ENCODE assay signal across 2 cellular contexts in the genomic region with DNA sequence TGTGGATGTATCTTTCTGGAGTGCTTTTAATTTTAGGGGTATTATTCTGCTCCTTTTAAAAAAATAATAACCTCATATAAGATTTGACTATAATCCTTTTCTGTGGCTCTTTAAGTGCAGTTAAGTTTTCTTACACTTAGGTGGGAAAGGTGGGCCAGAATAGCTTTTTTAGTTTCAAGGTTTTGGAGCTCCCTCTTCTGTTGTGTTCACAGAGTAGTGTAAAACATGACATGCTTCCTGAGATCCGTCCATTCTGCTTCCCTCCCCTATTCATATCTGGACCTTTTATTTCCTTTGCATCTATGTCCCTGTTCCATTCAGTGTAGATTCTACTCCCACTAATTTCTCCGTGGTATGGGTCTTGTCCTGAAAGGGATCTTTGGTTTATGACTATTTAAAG.
A peak's percentile ranks its signal among the peaks of the same experiment; 100 is the strongest.
TF ChIP-seq lines count a peak whose summit lies in the region.

No MANE protein-coding gene starts in this region.

TF ChIP-seq in GM23338, 12 proteins besides CTCF, POLR2A, EP300 and RAD21 (continued from another document and continues in another):
- TF ChIP-seq, protein P1, sequence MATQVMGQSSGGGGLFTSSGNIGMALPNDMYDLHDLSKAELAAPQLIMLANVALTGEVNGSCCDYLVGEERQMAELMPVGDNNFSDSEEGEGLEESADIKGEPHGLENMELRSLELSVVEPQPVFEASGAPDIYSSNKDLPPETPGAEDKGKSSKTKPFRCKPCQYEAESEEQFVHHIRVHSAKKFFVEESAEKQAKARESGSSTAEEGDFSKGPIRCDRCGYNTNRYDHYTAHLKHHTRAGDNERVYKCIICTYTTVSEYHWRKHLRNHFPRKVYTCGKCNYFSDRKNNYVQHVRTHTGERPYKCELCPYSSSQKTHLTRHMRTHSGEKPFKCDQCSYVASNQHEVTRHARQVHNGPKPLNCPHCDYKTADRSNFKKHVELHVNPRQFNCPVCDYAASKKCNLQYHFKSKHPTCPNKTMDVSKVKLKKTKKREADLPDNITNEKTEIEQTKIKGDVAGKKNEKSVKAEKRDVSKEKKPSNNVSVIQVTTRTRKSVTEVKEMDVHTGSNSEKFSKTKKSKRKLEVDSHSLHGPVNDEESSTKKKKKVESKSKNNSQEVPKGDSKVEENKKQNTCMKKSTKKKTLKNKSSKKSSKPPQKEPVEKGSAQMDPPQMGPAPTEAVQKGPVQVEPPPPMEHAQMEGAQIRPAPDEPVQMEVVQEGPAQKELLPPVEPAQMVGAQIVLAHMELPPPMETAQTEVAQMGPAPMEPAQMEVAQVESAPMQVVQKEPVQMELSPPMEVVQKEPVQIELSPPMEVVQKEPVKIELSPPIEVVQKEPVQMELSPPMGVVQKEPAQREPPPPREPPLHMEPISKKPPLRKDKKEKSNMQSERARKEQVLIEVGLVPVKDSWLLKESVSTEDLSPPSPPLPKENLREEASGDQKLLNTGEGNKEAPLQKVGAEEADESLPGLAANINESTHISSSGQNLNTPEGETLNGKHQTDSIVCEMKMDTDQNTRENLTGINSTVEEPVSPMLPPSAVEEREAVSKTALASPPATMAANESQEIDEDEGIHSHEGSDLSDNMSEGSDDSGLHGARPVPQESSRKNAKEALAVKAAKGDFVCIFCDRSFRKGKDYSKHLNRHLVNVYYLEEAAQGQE (IDR thresholded peaks at IDR 0.05; ENCODE audit: unreplicated experiment), result no peak
- TF ChIP-seq CREB1 (CRISPR knock-in tag; IDR thresholded peaks at IDR 0.05; ENCODE audit: low read depth), result no peak
- TF ChIP-seq NANOG (IDR thresholded peaks at IDR 0.05; ENCODE audit: borderline replicate concordance), result no peak
- TF ChIP-seq ZNF114 (CRISPR knock-in tag; IDR thresholded peaks at IDR 0.05), result no peak
- no peak for TF ChIP-seq ZNF331 (CRISPR knock-in tag; IDR thresholded peaks at IDR 0.05; ENCODE audit: low read depth)
- TF ChIP-seq, protein P2, sequence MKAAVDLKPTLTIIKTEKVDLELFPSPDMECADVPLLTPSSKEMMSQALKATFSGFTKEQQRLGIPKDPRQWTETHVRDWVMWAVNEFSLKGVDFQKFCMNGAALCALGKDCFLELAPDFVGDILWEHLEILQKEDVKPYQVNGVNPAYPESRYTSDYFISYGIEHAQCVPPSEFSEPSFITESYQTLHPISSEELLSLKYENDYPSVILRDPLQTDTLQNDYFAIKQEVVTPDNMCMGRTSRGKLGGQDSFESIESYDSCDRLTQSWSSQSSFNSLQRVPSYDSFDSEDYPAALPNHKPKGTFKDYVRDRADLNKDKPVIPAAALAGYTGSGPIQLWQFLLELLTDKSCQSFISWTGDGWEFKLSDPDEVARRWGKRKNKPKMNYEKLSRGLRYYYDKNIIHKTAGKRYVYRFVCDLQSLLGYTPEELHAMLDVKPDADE (IDR thresholded peaks at IDR 0.05), result no peak
- TF ChIP-seq, protein P3, sequence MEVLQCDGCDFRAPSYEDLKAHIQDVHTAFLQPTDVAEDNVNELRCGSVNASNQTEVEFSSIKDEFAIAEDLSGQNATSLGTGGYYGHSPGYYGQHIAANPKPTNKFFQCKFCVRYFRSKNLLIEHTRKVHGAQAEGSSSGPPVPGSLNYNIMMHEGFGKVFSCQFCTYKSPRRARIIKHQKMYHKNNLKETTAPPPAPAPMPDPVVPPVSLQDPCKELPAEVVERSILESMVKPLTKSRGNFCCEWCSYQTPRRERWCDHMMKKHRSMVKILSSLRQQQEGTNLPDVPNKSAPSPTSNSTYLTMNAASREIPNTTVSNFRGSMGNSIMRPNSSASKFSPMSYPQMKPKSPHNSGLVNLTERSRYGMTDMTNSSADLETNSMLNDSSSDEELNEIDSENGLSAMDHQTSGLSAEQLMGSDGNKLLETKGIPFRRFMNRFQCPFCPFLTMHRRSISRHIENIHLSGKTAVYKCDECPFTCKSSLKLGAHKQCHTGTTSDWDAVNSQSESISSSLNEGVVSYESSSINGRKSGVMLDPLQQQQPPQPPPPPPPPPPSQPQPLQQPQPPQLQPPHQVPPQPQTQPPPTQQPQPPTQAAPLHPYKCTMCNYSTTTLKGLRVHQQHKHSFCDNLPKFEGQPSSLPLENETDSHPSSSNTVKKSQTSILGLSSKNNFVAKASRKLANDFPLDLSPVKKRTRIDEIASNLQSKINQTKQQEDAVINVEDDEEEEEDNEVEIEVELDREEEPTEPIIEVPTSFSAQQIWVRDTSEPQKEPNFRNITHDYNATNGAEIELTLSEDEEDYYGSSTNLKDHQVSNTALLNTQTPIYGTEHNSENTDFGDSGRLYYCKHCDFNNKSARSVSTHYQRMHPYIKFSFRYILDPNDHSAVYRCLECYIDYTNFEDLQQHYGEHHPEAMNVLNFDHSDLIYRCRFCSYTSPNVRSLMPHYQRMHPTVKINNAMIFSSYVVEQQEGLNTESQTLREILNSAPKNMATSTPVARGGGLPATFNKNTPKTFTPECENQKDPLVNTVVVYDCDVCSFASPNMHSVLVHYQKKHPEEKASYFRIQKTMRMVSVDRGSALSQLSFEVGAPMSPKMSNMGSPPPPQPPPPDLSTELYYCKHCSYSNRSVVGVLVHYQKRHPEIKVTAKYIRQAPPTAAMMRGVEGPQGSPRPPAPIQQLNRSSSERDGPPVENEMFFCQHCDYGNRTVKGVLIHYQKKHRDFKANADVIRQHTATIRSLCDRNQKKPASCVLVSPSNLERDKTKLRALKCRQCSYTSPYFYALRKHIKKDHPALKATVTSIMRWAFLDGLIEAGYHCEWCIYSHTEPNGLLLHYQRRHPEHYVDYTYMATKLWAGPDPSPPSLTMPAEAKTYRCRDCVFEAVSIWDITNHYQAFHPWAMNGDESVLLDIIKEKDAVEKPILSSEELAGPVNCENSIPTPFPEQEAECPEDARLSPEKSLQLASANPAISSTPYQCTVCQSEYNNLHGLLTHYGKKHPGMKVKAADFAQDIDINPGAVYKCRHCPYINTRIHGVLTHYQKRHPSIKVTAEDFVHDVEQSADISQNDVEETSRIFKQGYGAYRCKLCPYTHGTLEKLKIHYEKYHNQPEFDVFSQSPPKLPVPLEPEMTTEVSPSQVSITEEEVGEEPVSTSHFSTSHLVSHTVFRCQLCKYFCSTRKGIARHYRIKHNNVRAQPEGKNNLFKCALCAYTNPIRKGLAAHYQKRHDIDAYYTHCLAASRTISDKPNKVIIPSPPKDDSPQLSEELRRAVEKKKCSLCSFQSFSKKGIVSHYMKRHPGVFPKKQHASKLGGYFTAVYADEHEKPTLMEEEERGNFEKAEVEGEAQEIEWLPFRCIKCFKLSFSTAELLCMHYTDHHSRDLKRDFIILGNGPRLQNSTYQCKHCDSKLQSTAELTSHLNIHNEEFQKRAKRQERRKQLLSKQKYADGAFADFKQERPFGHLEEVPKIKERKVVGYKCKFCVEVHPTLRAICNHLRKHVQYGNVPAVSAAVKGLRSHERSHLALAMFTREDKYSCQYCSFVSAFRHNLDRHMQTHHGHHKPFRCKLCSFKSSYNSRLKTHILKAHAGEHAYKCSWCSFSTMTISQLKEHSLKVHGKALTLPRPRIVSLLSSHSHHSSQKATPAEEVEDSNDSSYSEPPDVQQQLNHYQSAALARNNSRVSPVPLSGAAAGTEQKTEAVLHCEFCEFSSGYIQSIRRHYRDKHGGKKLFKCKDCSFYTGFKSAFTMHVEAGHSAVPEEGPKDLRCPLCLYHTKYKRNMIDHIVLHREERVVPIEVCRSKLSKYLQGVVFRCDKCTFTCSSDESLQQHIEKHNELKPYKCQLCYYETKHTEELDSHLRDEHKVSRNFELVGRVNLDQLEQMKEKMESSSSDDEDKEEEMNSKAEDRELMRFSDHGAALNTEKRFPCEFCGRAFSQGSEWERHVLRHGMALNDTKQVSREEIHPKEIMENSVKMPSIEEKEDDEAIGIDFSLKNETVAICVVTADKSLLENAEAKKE (CRISPR knock-in tag; IDR thresholded peaks at IDR 0.05), result no peak
- TF ChIP-seq EZH2phosphoT487 (IDR thresholded peaks at IDR 0.05; ENCODE audit: unreplicated experiment), result no peak
- no peak for TF ChIP-seq POLR2AphosphoS5 (IDR thresholded peaks at IDR 0.05; ENCODE audit: low read depth)
- no peak for TF ChIP-seq STAT1 (IDR thresholded peaks at IDR 0.05; ENCODE audit: unreplicated experiment)

TF ChIP-seq in SK-N-SH, 30 proteins besides CTCF, POLR2A, EP300 and RAD21:
- TF ChIP-seq, protein P4, sequence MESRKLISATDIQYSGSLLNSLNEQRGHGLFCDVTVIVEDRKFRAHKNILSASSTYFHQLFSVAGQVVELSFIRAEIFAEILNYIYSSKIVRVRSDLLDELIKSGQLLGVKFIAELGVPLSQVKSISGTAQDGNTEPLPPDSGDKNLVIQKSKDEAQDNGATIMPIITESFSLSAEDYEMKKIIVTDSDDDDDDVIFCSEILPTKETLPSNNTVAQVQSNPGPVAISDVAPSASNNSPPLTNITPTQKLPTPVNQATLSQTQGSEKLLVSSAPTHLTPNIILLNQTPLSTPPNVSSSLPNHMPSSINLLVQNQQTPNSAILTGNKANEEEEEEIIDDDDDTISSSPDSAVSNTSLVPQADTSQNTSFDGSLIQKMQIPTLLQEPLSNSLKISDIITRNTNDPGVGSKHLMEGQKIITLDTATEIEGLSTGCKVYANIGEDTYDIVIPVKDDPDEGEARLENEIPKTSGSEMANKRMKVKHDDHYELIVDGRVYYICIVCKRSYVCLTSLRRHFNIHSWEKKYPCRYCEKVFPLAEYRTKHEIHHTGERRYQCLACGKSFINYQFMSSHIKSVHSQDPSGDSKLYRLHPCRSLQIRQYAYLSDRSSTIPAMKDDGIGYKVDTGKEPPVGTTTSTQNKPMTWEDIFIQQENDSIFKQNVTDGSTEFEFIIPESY (IDR thresholded peaks at IDR 0.05; ENCODE audit: borderline replicate concordance, low read depth), result no peak
- TF ChIP-seq CHD2 (IDR thresholded peaks at IDR 0.05; ENCODE audit: low read length, partially characterized antibody) (no peak), SMC3 (IDR thresholded peaks at IDR 0.05; ENCODE audit: low read depth, low read length) (peak; percentile 31)
